8 cellular contexts compared by ENCODE assay signal in genomic region chr19:4911314-4911713, GRCh38. TPM values are rescaled to one million over a fixed set of nuclear protein-coding genes. Genes with fewer than 3 reads are reported as not detected.
A peak's percentile ranks its signal among the peaks of the same experiment; 100 is the strongest.
DNase-seq lines count a peak whose midpoint lies in the region; ATAC-seq and TF ChIP-seq lines count a peak whose summit lies in the region.

No MANE protein-coding gene starts in this region.

- no peaks in the 10 kb centered on the region for H3K9me3 Mint-ChIP-seq in osteocyte (ENCODE audit: unreplicated experiment)

- H3K27ac ChIP-seq in DND-41 (ENCODE audit: low read length), result peak overlapping the region; percentile 55
- peak overlapping the region in 1 of 2 donors; percentile 57 for H3K27ac ChIP-seq in coronary artery

- peak overlapping the region; percentile 72 for H3K4me3 Mint-ChIP-seq in osteocyte (ENCODE audit: unreplicated experiment)

- H3K4me3 ChIP-seq in DND-41 (ENCODE audit: low read depth in 1 of 2, low read length in 2 of 2), result peak overlapping the region; percentile 29 to 61; a peak in 3 of 4 replicates
- peak overlapping the region; percentile 92 for H3K4me3 ChIP-seq in NB4 (ENCODE audit: low read depth, low read length)
- peak overlapping the region; percentile 97 for H3K4me3 ChIP-seq in coronary artery

- no peaks in the 10 kb centered on the region for H3K36me3 Mint-ChIP-seq in osteocyte (ENCODE audit: unreplicated experiment)

- H3K9me3 ChIP-seq in DND-41 (ENCODE audit: insufficient read depth, low read length, severe bottlenecking), result no peaks in the 10 kb centered on the region

- ATAC-seq in DND-41 (ENCODE audit: insufficient read depth, low read depth), result no peak
- no peak for ATAC-seq in GM18511 (IDR thresholded peaks at IDR 0.05; ENCODE audit: unreplicated experiment)
- ATAC-seq in HG02840 (IDR thresholded peaks at IDR 0.05; ENCODE audit: low FRiP score, unreplicated experiment), result no peak
- ATAC-seq in GM21737 (IDR thresholded peaks at IDR 0.05; ENCODE audit: unreplicated experiment), result no peak

- peaks cover 55% of the 10 kb centered on the region for H3K4me1 ChIP-seq in DND-41 (ENCODE audit: insufficient read depth, low read length)

- H3K4me1 Mint-ChIP-seq in osteocyte (ENCODE audit: unreplicated experiment), result peaks cover 53% of the 10 kb centered on the region

- DNase-seq in DND-41 (no peak), NB4 (ENCODE audit: low read depth) (no peak), coronary artery (ENCODE audit: low spot score) (no peak), osteocyte (ENCODE audit: extremely low spot score, unreplicated experiment) (no peak), NCI-H2107 treated with DMSO at 0.1 percent for 48 hours (lab: John Stamatoyannopoulos, UW; ENCODE audit: unreplicated experiment) (no peak)

- no peaks in the 10 kb centered on the region for H3K27me3 Mint-ChIP-seq in osteocyte (ENCODE audit: unreplicated experiment)

- no peaks in the 10 kb centered on the region for H3K27me3 ChIP-seq in DND-41 (ENCODE audit: insufficient read depth, low read length, poor library complexity)

- H3K79me2 ChIP-seq in DND-41 (ENCODE audit: insufficient read depth, low read length), result peaks cover 64% of the 10 kb centered on the region

- H3K36me3 ChIP-seq in DND-41 (ENCODE audit: insufficient read depth, low read length), result peaks cover 61% of the 10 kb centered on the region

- H3K9ac ChIP-seq in DND-41 (ENCODE audit: low read depth, low read length), result peak overlapping the region; percentile 92

- TF ChIP-seq POLR2A in NB4 (IDR thresholded peaks at IDR 0.05; ENCODE audit: extremely low read depth, insufficient read length), result no peak

- no peak for TF ChIP-seq CTCF in DND-41 (IDR thresholded peaks at IDR 0.05; ENCODE audit: borderline replicate concordance, extremely low read depth, low read length, poor library complexity, severe bottlenecking)
- no peak for TF ChIP-seq CTCF in NB4 (IDR thresholded peaks at IDR 0.05; ENCODE audit: low read depth, low read length)
- TF ChIP-seq CTCF in coronary artery (IDR thresholded peaks at IDR 0.05), result no peak
- no peak for TF ChIP-seq CTCF in osteocyte (IDR thresholded peaks at IDR 0.05)

- no peak overlapping the region for H2AFZ ChIP-seq in DND-41 (ENCODE audit: low read depth, low read length)

- peak overlapping the region; percentile 95 for H3K4me2 ChIP-seq in DND-41 (ENCODE audit: insufficient read depth, low read length)

- peak overlapping the region; percentile 97 for H3K27ac Mint-ChIP-seq in osteocyte (ENCODE audit: unreplicated experiment)

- peaks cover 60% of the 10 kb centered on the region for H4K20me1 ChIP-seq in DND-41 (ENCODE audit: insufficient read depth, low read length)

RNA-seq across cellular contexts. Expression of gene UHRF1, which starts 2.0 kb away (rescaled TPM):
- total RNA-seq in osteocyte, result 20.2 and 20.7 TPM in 2 replicates

RNA-seq across cellular contexts. Expression of gene ARRDC5, which starts 8.6 kb away (rescaled TPM):
- not detected in 2 replicates for total RNA-seq in osteocyte

RNA-seq across cellular contexts. Expression of gene PLIN3, which starts 43.8 kb away (rescaled TPM):
- total RNA-seq in osteocyte, result 77.8 and 77.9 TPM in 2 replicates

RNA-seq across cellular contexts. Expression of gene KDM4B, which starts 57.6 kb away (rescaled TPM):
- total RNA-seq in osteocyte, result 48.4 and 49.0 TPM in 2 replicates

Comparison
In these comparisons a context has a peak if more than half of its experiments do, and no peak if none do; other contexts are left out.
1. H3K4me3 ChIP-seq: peak in every context shown above with its lines; median percentile 97 in coronary artery; 92 in NB4; 45 in DND-41.